ENCODE assay signal across 16 cellular contexts in genomic region chr15:39417766-39418165, GRCh38.
"Had no signal": no experiment of that assay in that cellular context is flagged by ENCODE, and none has a peak within 500 bp of the region (broad histone marks: within the 10 kb centered on the region; RNA-seq: fewer than 3 reads in every experiment).

No MANE protein-coding gene starts in this region.

- ATAC-seq: esophagus mucosa; heart left ventricle; left colon; left ventricle myocardium superior; naive thymus-derived CD8-positive, alpha-beta T cell; stimulated activated naive CD8-positive, alpha-beta T cell treated with anti-CD3 and anti-CD28 coated beads, Interleukin-15, Interleukin-2, amounts not matched to agents 100 U/mL and 50 U/mL, for 24 hours had no signal

- H3K27ac ChIP-seq: heart left ventricle, right atrium auricular region, tibial artery, upper lobe of left lung had no signal

- H3K4me3 ChIP-seq: heart left ventricle, lung, right atrium auricular region, suprapubic skin, tibial artery, upper lobe of left lung had no signal

- H3K36me3 ChIP-seq: heart left ventricle, right atrium auricular region, suprapubic skin, tibial artery, upper lobe of left lung had no signal

- H3K4me1 ChIP-seq: right atrium auricular region, tibial artery, upper lobe of left lung had no signal

- H3K9me3 ChIP-seq: heart left ventricle, right atrium auricular region, suprapubic skin, upper lobe of left lung had no signal

- DNase-seq: effector memory CD4-positive, alpha-beta T cell; heart left ventricle; hippocampal formation; left colon; left ventricle myocardium superior; naive thymus-derived CD8-positive, alpha-beta T cell; small intestine; stimulated activated CD4-positive, alpha-beta T cell treated with anti-CD3 and anti-CD28 coated beads, Interleukin-12 subunit alpha, Interleukin-12 subunit beta, amount 100 ng/mL, for 4 hours; stimulated activated CD4-positive, alpha-beta T cell treated with anti-CD3 and anti-CD28 coated beads, Interleukin-2, amount 100 ng/mL, for 48 hours; stimulated activated naive CD8-positive, alpha-beta T cell treated with anti-CD3 and anti-CD28 coated beads, Interleukin-15, Interleukin-2, amounts not matched to agents 100 U/mL and 50 U/mL, for 24 hours; tibial artery; upper lobe of left lung had no signal

- H3K27me3 ChIP-seq: heart left ventricle, right atrium auricular region, suprapubic skin, tibial artery, upper lobe of left lung had no signal
